ENCODE assay signal across 12 cellular contexts in the genomic region with DNA sequence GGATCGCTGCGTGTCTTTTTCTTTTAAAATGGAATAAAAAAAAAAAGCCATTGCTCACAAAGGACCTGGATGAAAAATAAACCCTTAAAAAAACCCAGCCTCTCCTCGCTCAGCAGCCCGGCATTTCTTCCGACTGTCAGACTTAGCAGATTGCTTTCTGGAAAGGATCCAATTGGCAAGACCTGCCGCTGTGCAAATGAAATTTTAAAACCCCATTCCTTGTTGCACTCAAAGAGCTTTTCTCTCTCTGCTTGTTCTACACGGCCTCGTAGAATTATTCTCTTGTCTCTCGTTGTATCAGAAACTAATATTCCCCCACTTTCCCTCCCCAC.
DNase-seq lines count a peak whose midpoint lies in the region; ATAC-seq, FAIRE-seq and TF ChIP-seq lines count a peak whose summit lies in the region.
"Had no signal": no experiment of that assay in that cellular context is flagged by ENCODE, and none has a peak within 500 bp of the region (broad histone marks: within the 10 kb centered on the region; RNA-seq: fewer than 3 reads in every experiment).

No MANE protein-coding gene starts in this region.

- ATAC-seq in left lung (peak; percentile 40), HG03108 (IDR thresholded peaks at IDR 0.05; ENCODE audit: unreplicated experiment) (no peak)

- in situ Hi-C loops in mammary epithelial cell (cut with MboI; ENCODE audit: low sequenced_read_pairs in 2 of 2) = no loop called here

- no peak overlapping the region for H3K9ac ChIP-seq in mammary epithelial cell (ENCODE audit: insufficient read depth, low read length)
- peak overlapping the region; percentile 23 for H3K9ac ChIP-seq in astrocyte (ENCODE audit: low read length)

- H3K27me3 Mint-ChIP-seq in astrocyte (ENCODE audit: low read depth, unreplicated experiment) (peaks cover 35% of the 10 kb centered on the region), HFFc6 (ENCODE audit: insufficient read depth) (peaks cover 27% of the 10 kb centered on the region)

- H3K27ac Mint-ChIP-seq in astrocyte (ENCODE audit: unreplicated experiment) = no peak overlapping the region
- H3K27ac Mint-ChIP-seq in HFFc6 = no peak overlapping the region

- CTCF ChIA-PET in mammary epithelial cell (lab: Charles Lee; ENCODE audit: low non-redundant PET) = no interaction called here

- no peak for FAIRE-seq in astrocyte (lab: Jason Lieb, UNC)

- no peak overlapping the region for H3K4me2 ChIP-seq in mammary epithelial cell (ENCODE audit: insufficient read depth, low read depth, low read length)
- peak overlapping the region; percentile 72 for H3K4me2 ChIP-seq in astrocyte (ENCODE audit: low read length)

- H3K4me1 ChIP-seq in breast epithelium (no peaks in the 10 kb centered on the region), mammary epithelial cell (ENCODE audit: insufficient read depth, low read length) (no peaks in the 10 kb centered on the region), astrocyte (ENCODE audit: insufficient read depth, low read length) (peaks cover 5% of the 10 kb centered on the region), left lung (no peaks in the 10 kb centered on the region), tibial artery (peaks cover 0 to 21% (median 0%) of the 10 kb centered on the region in 4 donors)

- no peak overlapping the region for H3K27ac ChIP-seq in breast epithelium
- no peak overlapping the region for H3K27ac ChIP-seq in mammary epithelial cell (ENCODE audit: insufficient read depth, low read depth, low read length)
- H3K27ac ChIP-seq in astrocyte (ENCODE audit: low read depth, low read length) = no peak overlapping the region
- H3K27ac ChIP-seq in left lung = no peak overlapping the region
- peak overlapping the region; percentile 44 to 59 for H3K27ac ChIP-seq in tibial artery
- H3K27ac ChIP-seq: epithelial cell of prostate had no signal

- no TSS peak for BruUV-seq in mammary epithelial cell (replicated peaks; lab: Mats Ljungman, UMichigan)

- H3K9me3 Mint-ChIP-seq in astrocyte (ENCODE audit: unreplicated experiment) = peaks cover 5% of the 10 kb centered on the region
- no peaks in the 10 kb centered on the region for H3K9me3 Mint-ChIP-seq in HFFc6

- no peak for TF ChIP-seq POLR2A in breast epithelium (IDR thresholded peaks at IDR 0.05)

- H4K20me1 ChIP-seq in mammary epithelial cell (ENCODE audit: insufficient read depth, low read length) (no peaks in the 10 kb centered on the region), astrocyte (ENCODE audit: insufficient read depth, low read length) (no peaks in the 10 kb centered on the region)

- WGBS in mammary epithelial cell (ENCODE audit: low coverage, missing lambda C conversion rate) = 56% methylated on average over 9 of the region's 9 CpGs

- peak overlapping the region in 2 of 3 donors; percentile 7 to 40 for H3K4me3 ChIP-seq in breast epithelium
- H3K4me3 ChIP-seq in mammary epithelial cell (replicated peaks in 1 of 3; ENCODE audit: insufficient read depth in 1 of 3, low read depth in 2 of 3, low read length in 3 of 3) = no peak overlapping the region
- H3K4me3 ChIP-seq in astrocyte (ENCODE audit: insufficient read depth, low read depth, low read length) = no peak overlapping the region
- no peak overlapping the region for H3K4me3 ChIP-seq in left lung
- peak overlapping the region; percentile 23 to 45 for H3K4me3 ChIP-seq in tibial artery

- no peak overlapping the region for H3K4me3 Mint-ChIP-seq in astrocyte (ENCODE audit: unreplicated experiment)
- H3K4me3 Mint-ChIP-seq in HFFc6 = no peak overlapping the region

- H3K27me3 ChIP-seq in breast epithelium = peaks cover 0 to 74% of the 10 kb centered on the region in 2 donors
- H3K27me3 ChIP-seq in mammary epithelial cell (ENCODE audit: insufficient read depth, low read length) = peaks cover under 1% of the 10 kb centered on the region
- H3K27me3 ChIP-seq in astrocyte (ENCODE audit: insufficient read depth, low read length) = no peaks in the 10 kb centered on the region
- no peaks in the 10 kb centered on the region for H3K27me3 ChIP-seq in left lung
- no peaks in the 10 kb centered on the region for H3K27me3 ChIP-seq in tibial artery

- H3K4me1 Mint-ChIP-seq in astrocyte (ENCODE audit: low read depth, unreplicated experiment) (peaks cover 2% of the 10 kb centered on the region), HFFc6 (ENCODE audit: low read depth) (no peaks in the 10 kb centered on the region)

- H3K9me3 ChIP-seq in breast epithelium (peaks cover 0 to 13% of the 10 kb centered on the region in 2 donors), mammary epithelial cell (replicated peaks; ENCODE audit: insufficient read depth, low read length) (no peaks in the 10 kb centered on the region), astrocyte (ENCODE audit: insufficient read depth, low read depth, low read length) (no peaks in the 10 kb centered on the region), left lung (no peaks in the 10 kb centered on the region), tibial artery (peaks cover 0 to 11% (median 4%) of the 10 kb centered on the region in 3 donors)

- no peaks in the 10 kb centered on the region for H3K79me2 ChIP-seq in mammary epithelial cell (ENCODE audit: insufficient read depth, low read length)
- H3K79me2 ChIP-seq in astrocyte (ENCODE audit: insufficient read depth, low read length) = no peaks in the 10 kb centered on the region

- TF ChIP-seq CTCF in breast epithelium (IDR thresholded peaks at IDR 0.05) (no peak), mammary epithelial cell (conservative IDR thresholded peaks at IDR 0.05 in 1 of 2, IDR thresholded peaks at IDR 0.05 in 1 of 2; ENCODE audit: extremely low read depth in 1 of 2, insufficient read depth in 1 of 2, low read depth in 1 of 2, low read length in 2 of 2) (no peak), astrocyte (IDR thresholded peaks at IDR 0.05; ENCODE audit: insufficient read depth, low read depth, low read length) (no peak), left lung (IDR thresholded peaks at IDR 0.05) (no peak), tibial artery (IDR thresholded peaks at IDR 0.05) (no peak), HFFc6 (IDR thresholded peaks at IDR 0.05) (no peak)

- DNase-seq in breast epithelium (ENCODE audit: low spot score in 2 of 2) (no peak), mammary epithelial cell (no peak), astrocyte (ENCODE audit: low read depth) (peak; percentile 20), left lung (no peak), tibial artery (no peak), DMS53 (lab: John Stamatoyannopoulos, UW) (no peak), HFFc6 (no peak)
- DNase-seq: activated gamma-delta T cell; MM.1S; stimulated activated CD4-positive, alpha-beta T cell treated with anti-CD3 and anti-CD28 coated beads, Interleukin-4, amount 100 ng/mL, for 24 hours had no signal

- intact Hi-C loops in breast epithelium (cut with DNase I; ENCODE audit: low total_unique reads) (no loop called here), mammary epithelial cell (cut with micrococcal nuclease) (no loop called here), left lung (cut with DNase I) (no loop called here), tibial artery (cut with DNase I; ENCODE audit: low total_unique reads) (no loop called here)

- H2AFZ ChIP-seq in mammary epithelial cell (ENCODE audit: low read depth, low read length) = no peak overlapping the region
- H2AFZ ChIP-seq in astrocyte (ENCODE audit: low read depth, low read length) = no peak overlapping the region

- H3K36me3 Mint-ChIP-seq in astrocyte (ENCODE audit: low read depth, unreplicated experiment) = no peaks in the 10 kb centered on the region
- no peaks in the 10 kb centered on the region for H3K36me3 Mint-ChIP-seq in HFFc6 (ENCODE audit: low read depth)

- dilution Hi-C loops in mammary epithelial cell (cut with HindIII; ENCODE audit: low sequenced_read_pairs) = no loop called here

- H3K36me3 ChIP-seq in breast epithelium = no peaks in the 10 kb centered on the region
- H3K36me3 ChIP-seq in mammary epithelial cell (ENCODE audit: insufficient read depth, low read length) = no peaks in the 10 kb centered on the region
- H3K36me3 ChIP-seq in astrocyte (ENCODE audit: insufficient read depth, low read length) = no peaks in the 10 kb centered on the region
- H3K36me3 ChIP-seq in left lung = no peaks in the 10 kb centered on the region
- H3K36me3 ChIP-seq in tibial artery = no peaks in the 10 kb centered on the region

Comparison
In these comparisons a context has a peak if more than half of its experiments do, and no peak if none do; other contexts are left out.
1. H3K4me3 ChIP-seq: peak in breast epithelium (2 of 3) and tibial artery (2 of 2); none in mammary epithelial cell (0 of 3), astrocyte (single experiment) and left lung (0 of 2).
2. H3K27ac ChIP-seq: peak in tibial artery (2 of 2); none in breast epithelium (0 of 2), mammary epithelial cell (single experiment), astrocyte (single experiment) and left lung (0 of 2).